13 cellular contexts compared by ENCODE assay signal in the genomic region with DNA sequence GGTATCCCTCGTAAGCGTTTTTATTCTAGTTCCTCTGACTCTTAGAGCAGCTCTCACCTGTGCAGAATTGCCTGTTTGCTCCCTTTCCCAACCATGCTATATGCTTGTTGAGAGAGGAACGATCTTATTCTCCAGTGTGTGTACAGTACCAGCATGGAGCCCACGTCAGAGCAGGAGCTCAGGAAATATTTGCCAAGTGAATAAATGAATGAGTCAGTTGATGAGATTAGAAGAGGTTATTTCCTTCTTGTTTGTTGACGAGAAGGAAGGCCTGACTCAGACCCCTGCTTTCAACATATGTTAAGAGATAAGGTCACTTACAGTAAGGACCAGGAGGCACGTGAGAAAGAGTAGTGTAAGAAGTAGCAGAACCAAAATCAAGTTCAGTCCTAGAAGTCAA.
DNase-seq lines count a peak whose midpoint lies in the region; ATAC-seq and TF ChIP-seq lines count a peak whose summit lies in the region.
"Had no signal": no experiment of that assay in that cellular context is flagged by ENCODE, and none has a peak within 500 bp of the region (broad histone marks: within the 10 kb centered on the region; RNA-seq: fewer than 3 reads in every experiment).

No MANE protein-coding gene starts in this region.

- 80 to 93% methylated on average over 4 to 6 of the region's 6 CpGs for WGBS in mesodermal cell (ENCODE audit: insufficient coverage in 2 of 2), 2 experiments
- no CpG with 5 or more reads among the region's 6 CpGs for WGBS in H9 (ENCODE audit: extremely low coverage, insufficient read length, low lambda C conversion rate)

- POLR2A ChIA-PET in GM10248 (lab: Yijun Ruan, JAX), result no interaction called here

- peak; percentile 51 for DNase-seq in Calu3
- DNase-seq in NCI-H226, result peak; percentile 99
- peak; percentile 93 for DNase-seq in brain microvascular endothelial cell
- DNase-seq in GM10248 (ENCODE audit: extremely low spot score), result no peak
- no peak for DNase-seq in H9
- DNase-seq in stimulated activated naive CD4-positive, alpha-beta T cell (lab: John Stamatoyannopoulos, UW), result no peak
- DNase-seq: adrenal gland, Caco-2, left ventricle myocardium inferior, NCI-H1694 had no signal

- H3K27me3 ChIP-seq in brain microvascular endothelial cell (replicated peaks), result no peaks in the 10 kb centered on the region
- H3K27me3 ChIP-seq in H9 (ENCODE audit: insufficient read depth, low read length), result no peaks in the 10 kb centered on the region
- H3K27me3 ChIP-seq: adrenal gland, esophagus muscularis mucosa had no signal

- H2BK120ac ChIP-seq in H9 (ENCODE audit: low read depth, low read length, poor library complexity, severe bottlenecking), result no peak overlapping the region

- H3K79me2 ChIP-seq in H9 (ENCODE audit: insufficient read depth, low read length), result no peaks in the 10 kb centered on the region

- H3K27ac Mint-ChIP-seq in Calu3 (ENCODE audit: unreplicated experiment) (peak overlapping the region; percentile 87), H9 (no peak overlapping the region)

- H2BK12ac ChIP-seq in H9 (ENCODE audit: insufficient read length, low read depth, low read length), result no peak overlapping the region

- peaks cover 17% of the 10 kb centered on the region for H3K36me3 Mint-ChIP-seq in Calu3 (ENCODE audit: insufficient read depth, unreplicated experiment)
- H3K36me3 Mint-ChIP-seq in H9 (ENCODE audit: insufficient read depth in 1 of 3, low read depth in 3 of 3), result peaks cover 0 to 3% (median 0%) of the 10 kb centered on the region in 3 experiments; a peak in 3 of 7 replicates

- no peak overlapping the region for H3K18ac ChIP-seq in H9 (ENCODE audit: insufficient read length, low read depth, low read length)

- H4K5ac ChIP-seq in H9 (ENCODE audit: insufficient read length, low read depth, low read length), result no peak overlapping the region

- H4K91ac ChIP-seq in H9 (ENCODE audit: insufficient read length, low read depth, low read length), result no peak overlapping the region

- intact Hi-C loops in Calu3 (cut with micrococcal nuclease; ENCODE audit: unreplicated experiment), result no loop called here

- no peak overlapping the region for H2BK15ac ChIP-seq in H9 (ENCODE audit: low read depth, low read length)

- no peak overlapping the region for H2AK5ac ChIP-seq in H9 (ENCODE audit: insufficient read length, low read length)

- H3K4me1 ChIP-seq in mesodermal cell (ENCODE audit: control insufficient read depth, insufficient read depth, low read length, poor library complexity, severe bottlenecking), result peaks cover 19% of the 10 kb centered on the region
- H3K4me1 ChIP-seq in H9 (ENCODE audit: insufficient read depth, low read length), result no peaks in the 10 kb centered on the region; the same call in 1 of the 2 replicates
- H3K4me1 ChIP-seq: adrenal gland, esophagus muscularis mucosa, left ventricle myocardium inferior had no signal

- no peaks in the 10 kb centered on the region for H3K23me2 ChIP-seq in H9 (ENCODE audit: insufficient read length, low read depth, low read length, poor library complexity, severe bottlenecking)

- in situ Hi-C loops in brain microvascular endothelial cell (cut with HindIII; ENCODE audit: low pct_ligation_motif_present, low sequenced_read_pairs), result no loop called here

- no peak overlapping the region for H2BK20ac ChIP-seq in H9 (ENCODE audit: low read depth, low read length, poor library complexity, severe bottlenecking)

- H4K8ac ChIP-seq in H9 (replicated peaks; ENCODE audit: insufficient read length, low read depth, low read length), result no peak overlapping the region

- no peak overlapping the region for H3K14ac ChIP-seq in H9 (ENCODE audit: insufficient read depth, low read length)

- no peaks in the 10 kb centered on the region for H4K20me1 ChIP-seq in H9 (ENCODE audit: control insufficient read depth, insufficient read depth, insufficient read length)

- H3T11ph ChIP-seq in H9 (ENCODE audit: low read length), result no peak overlapping the region

- no peaks in the 10 kb centered on the region for H3K79me1 ChIP-seq in H9 (ENCODE audit: insufficient read depth, low read depth, low read length, poor library complexity, severe bottlenecking)

- H3K4me3 ChIP-seq in brain microvascular endothelial cell (ENCODE audit: low read depth, low read length) (no peak overlapping the region), mesodermal cell (ENCODE audit: extremely low read depth, insufficient read depth, low read length, poor library complexity, severe bottlenecking) (no peak overlapping the region)
- H3K4me3 ChIP-seq: adrenal gland, esophagus muscularis mucosa, left ventricle myocardium inferior had no signal

- TF ChIP-seq CTCF in Calu3 (IDR thresholded peaks at IDR 0.05; ENCODE audit: unreplicated experiment) (no peak), brain microvascular endothelial cell (IDR thresholded peaks at IDR 0.05; ENCODE audit: low read depth, low read length, missing control alignments) (no peak), GM10248 (IDR thresholded peaks at IDR 0.05; ENCODE audit: control extremely low read depth, extremely low read depth, low read depth, missing control alignments) (no peak), H9 (conservative IDR thresholded peaks at IDR 0.05) (no peak)

- ATAC-seq in HG03097 (IDR thresholded peaks at IDR 0.05; ENCODE audit: low FRiP score, unreplicated experiment), result no peak

- H3K36me3 ChIP-seq in brain microvascular endothelial cell (replicated peaks) (no peaks in the 10 kb centered on the region), mesodermal cell (ENCODE audit: control insufficient read depth, insufficient read depth, low read length) (no peaks in the 10 kb centered on the region)
- H3K36me3 ChIP-seq: adrenal gland, left ventricle myocardium inferior had no signal

- peak overlapping the region; percentile 9 for H3K4me3 Mint-ChIP-seq in Calu3 (ENCODE audit: low read depth, unreplicated experiment)
- H3K4me3 Mint-ChIP-seq in H9, result no peak overlapping the region

- peaks cover 53% of the 10 kb centered on the region for H3K4me1 Mint-ChIP-seq in Calu3 (ENCODE audit: low read depth, unreplicated experiment)
- peaks cover 33 to 34% of the 10 kb centered on the region in 2 experiments for H3K4me1 Mint-ChIP-seq in H9

- CTCF ChIA-PET in Calu3 (lab: Charles Lee), result interaction anchor here (0.9 to 2.2 kb wide), 4 partner anchors 21 to 188 kb away, joined by 3 to 8 read pairs (median 6); no protein-coding TSS in a partner anchor
- CTCF ChIA-PET in GM10248 (lab: Yijun Ruan, JAX), result no interaction called here

- H3K4me2 ChIP-seq in H9 (ENCODE audit: insufficient read depth, insufficient read length, low read length), result no peak overlapping the region

- no peak overlapping the region for H3K9ac ChIP-seq in H9 (ENCODE audit: extremely low read depth, insufficient read length, low read length)

- no peak overlapping the region for H3K56ac ChIP-seq in H9 (ENCODE audit: insufficient read length, low read depth, low read length)

- H3K9me3 Mint-ChIP-seq in Calu3 (ENCODE audit: low read depth, unreplicated experiment) (peaks cover 4% of the 10 kb centered on the region), H9 (no peaks in the 10 kb centered on the region)

- H3K23ac ChIP-seq in H9 (ENCODE audit: insufficient read length, low read depth, low read length), result no peak overlapping the region

- no peak overlapping the region for H2AFZ ChIP-seq in H9 (ENCODE audit: low read length)

- H3K27me3 Mint-ChIP-seq in Calu3 (ENCODE audit: unreplicated experiment), result no peaks in the 10 kb centered on the region
- no peaks in the 10 kb centered on the region; the same call in 1 of the 2 replicates for H3K27me3 Mint-ChIP-seq in H9 (ENCODE audit: low read depth)

- H3K27ac ChIP-seq in brain microvascular endothelial cell (peak overlapping the region; percentile 78), mesodermal cell (ENCODE audit: low read depth, low read length, severe bottlenecking) (peak overlapping the region; percentile 49), H9 (ENCODE audit: insufficient read length, low read depth, low read length) (no peak overlapping the region)
- H3K27ac ChIP-seq: adrenal gland, esophagus muscularis mucosa, left ventricle myocardium inferior had no signal

- BruUV-seq in Calu3 (replicated peaks; lab: Mats Ljungman, UMichigan), result no TSS peak

- H3K4ac ChIP-seq in H9 (ENCODE audit: low read depth, low read length), result no peak overlapping the region

- H2BK5ac ChIP-seq in H9 (ENCODE audit: insufficient read length, low read length), result no peak overlapping the region

- no peaks in the 10 kb centered on the region for H3K9me3 ChIP-seq in mesodermal cell (ENCODE audit: control insufficient read depth, low read length)
- H3K9me3 ChIP-seq in H9 (ENCODE audit: control insufficient read depth, low read depth, low read length), result no peaks in the 10 kb centered on the region
- H3K9me3 ChIP-seq: adrenal gland, Caco-2, esophagus muscularis mucosa, left ventricle myocardium inferior had no signal

Comparison
In these comparisons a context has a peak if more than half of its experiments do, and no peak if none do; other contexts are left out.
1. DNase-seq: peak in Calu3 (single experiment), NCI-H226 (single experiment) and brain microvascular endothelial cell (single experiment); none in GM10248 (single experiment), H9 (single experiment) and stimulated activated naive CD4-positive, alpha-beta T cell (0 of 6).